22 cellular contexts compared by ENCODE assay signal in the genomic region with DNA sequence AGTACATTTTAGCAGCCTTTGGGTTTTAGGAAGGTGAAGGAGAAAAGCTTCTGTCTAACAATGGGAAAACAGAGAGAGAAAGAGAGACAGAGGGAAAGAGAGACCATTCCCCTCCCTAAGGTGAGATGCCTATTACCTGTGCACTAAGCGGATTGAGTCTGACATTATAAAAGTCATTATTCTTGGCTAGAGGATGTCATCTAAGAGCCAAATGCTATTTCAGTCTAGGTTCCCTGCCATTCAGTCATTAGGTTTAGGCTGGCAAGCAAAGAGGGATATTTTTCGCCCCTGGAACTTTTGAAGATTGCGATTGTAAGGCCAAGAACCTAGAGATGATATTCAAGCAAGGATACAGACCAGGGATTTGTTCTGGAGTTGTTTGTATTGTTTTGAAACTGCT. TPM values are rescaled to one million over a fixed set of nuclear protein-coding genes. Genes with fewer than 3 reads are reported as not detected.
A peak's percentile ranks its signal among the peaks of the same experiment; 100 is the strongest.
DNase-seq lines count a peak whose midpoint lies in the region; ATAC-seq and TF ChIP-seq lines count a peak whose summit lies in the region.
"Had no signal": no experiment of that assay in that cellular context is flagged by ENCODE, and none has a peak within 500 bp of the region (broad histone marks: within the 10 kb centered on the region; RNA-seq: fewer than 3 reads in every experiment).

No MANE protein-coding gene starts in this region.

- H3K9me3 ChIP-seq in heart left ventricle (no peaks in the 10 kb centered on the region), osteoblast (ENCODE audit: low read depth, low read length) (no peaks in the 10 kb centered on the region), aorta (ENCODE audit: control insufficient read depth, low read length) (no peaks in the 10 kb centered on the region), sigmoid colon (no peaks in the 10 kb centered on the region)
- H3K9me3 ChIP-seq: BLaER1 treated with 17β-estradiol and CSF1 and Interleukin-3, amounts not matched to agents 10 nM and 100 nM; HAP-1; SK-N-SH had no signal

- peaks cover 77% of the 10 kb centered on the region for H4K20me1 ChIP-seq in osteoblast (ENCODE audit: insufficient read depth, low read length)
- H4K20me1 ChIP-seq: BLaER1 treated with 17β-estradiol and CSF1 and Interleukin-3, amounts not matched to agents 10 nM and 100 nM had no signal

- H3K4me1 ChIP-seq in heart left ventricle (peaks cover 0 to 29% (median 10%) of the 10 kb centered on the region in 12 donors), osteoblast (ENCODE audit: insufficient read depth, low read length) (peaks cover 94% of the 10 kb centered on the region), aorta (ENCODE audit: control insufficient read depth in 1 of 2, insufficient read depth in 2 of 2, low read length in 2 of 2) (peaks cover 5 to 17% of the 10 kb centered on the region in 2 donors), sigmoid colon (no peaks in the 10 kb centered on the region)
- H3K4me1 ChIP-seq: HAP-1 had no signal

- TF ChIP-seq EP300 in sigmoid colon (IDR thresholded peaks at IDR 0.05): no peak

- no peak overlapping the region for H3K4me2 ChIP-seq in osteoblast (ENCODE audit: insufficient read depth, low read length)
- H3K4me2 ChIP-seq: BLaER1 treated with 17β-estradiol and CSF1 and Interleukin-3, amounts not matched to agents 10 nM and 100 nM; SK-N-SH had no signal

- ATAC-seq in Right ventricle myocardium superior (ENCODE audit: poor library complexity) (peak; percentile 70), left cardiac atrium (no peak), heart left ventricle (peak; percentile 48 to 64 (median 60)), aorta (ENCODE audit: low FRiP score) (no peak), HG02840 (IDR thresholded peaks at IDR 0.05; ENCODE audit: low FRiP score, unreplicated experiment) (no peak)
- ATAC-seq: Panc1 had no signal

- peaks cover 96% of the 10 kb centered on the region for H3K79me2 ChIP-seq in osteoblast (ENCODE audit: insufficient read depth, low read length)

- no peaks in the 10 kb centered on the region for H3K36me3 ChIP-seq in heart left ventricle
- peaks cover 90% of the 10 kb centered on the region for H3K36me3 ChIP-seq in osteoblast (ENCODE audit: insufficient read depth, low read length)
- no peaks in the 10 kb centered on the region for H3K36me3 ChIP-seq in aorta (ENCODE audit: control insufficient read depth in 1 of 2, insufficient read depth in 2 of 2, low read length in 1 of 2)
- H3K36me3 ChIP-seq in sigmoid colon: no peaks in the 10 kb centered on the region
- H3K36me3 ChIP-seq: BLaER1 treated with 17β-estradiol and CSF1 and Interleukin-3, amounts not matched to agents 10 nM and 100 nM; HAP-1 had no signal

- intact Hi-C loops in Right ventricle myocardium superior (cut with DNase I) (loop anchor here (10.0 kb wide), 1 partner anchor 396 kb away; no protein-coding TSS in a partner anchor), left cardiac atrium (cut with DNase I) (loop anchor here (5.0 to 10.0 kb wide), 3 partner anchors 93 to 396 kb away; no protein-coding TSS in a partner anchor), heart left ventricle (cut with DNase I) (loop anchor here in 9 of 10 donors (5.0 to 10.0 kb wide), 7 partner anchors 84 to 396 kb away; no protein-coding TSS in a partner anchor), aorta (cut with DNase I) (loop anchor here (5.0 to 10.0 kb wide), 4 partner anchors 246 to 398 kb away; no protein-coding TSS in a partner anchor), sigmoid colon (cut with DNase I) (loop anchor here (5.0 to 10.0 kb wide), 3 partner anchors 398 to 814 kb away; a partner anchor contains a TSS)

- TF ChIP-seq POLR2A in heart left ventricle (IDR thresholded peaks at IDR 0.05): no peak
- no peak for TF ChIP-seq POLR2A in sigmoid colon (IDR thresholded peaks at IDR 0.05)

- H2AFZ ChIP-seq in osteoblast (ENCODE audit: low read length): no peak overlapping the region

- H3K27me3 ChIP-seq in heart left ventricle: no peaks in the 10 kb centered on the region
- H3K27me3 ChIP-seq in osteoblast (ENCODE audit: insufficient read depth, low read length): no peaks in the 10 kb centered on the region
- H3K27me3 ChIP-seq in aorta (ENCODE audit: control insufficient read depth in 1 of 2, insufficient read depth in 2 of 2, low read length in 1 of 2): no peaks in the 10 kb centered on the region
- no peaks in the 10 kb centered on the region for H3K27me3 ChIP-seq in sigmoid colon
- H3K27me3 ChIP-seq: BLaER1 treated with 17β-estradiol and CSF1 and Interleukin-3, amounts not matched to agents 10 nM and 100 nM had no signal

- no peak for DNase-seq in Right ventricle myocardium superior
- DNase-seq in left cardiac atrium: no peak
- DNase-seq in heart left ventricle: no peak
- no peak for DNase-seq in osteoblast (ENCODE audit: insufficient read length, low spot score, missing footprints)
- DNase-seq in aorta: no peak
- no peak for DNase-seq in sigmoid colon
- DNase-seq in T1000 (lab: John Stamatoyannopoulos, UW): no peak
- DNase-seq: CD4-positive, alpha-beta T cell; GOT3; NCI-H1436; NCI-H2081 treated with DMSO at 0.1 percent for 48 hours; NCI-H2171; NCI-H226; NCI-H510A; SK-N-SH had no signal

- H3K27ac ChIP-seq in heart left ventricle: peak overlapping the region in 10 of 12 donors; percentile 2 to 75 (median 50)
- peak overlapping the region; percentile 29 for H3K27ac ChIP-seq in osteoblast (ENCODE audit: low read depth, low read length)
- peak overlapping the region; percentile 6 to 43 for H3K27ac ChIP-seq in aorta (ENCODE audit: low read depth in 1 of 2, low read length in 2 of 2)
- no peak overlapping the region for H3K27ac ChIP-seq in sigmoid colon
- H3K27ac ChIP-seq: BLaER1 treated with 17β-estradiol and CSF1 and Interleukin-3, amounts not matched to agents 10 nM and 100 nM had no signal

- WGBS in heart left ventricle, 4 donors: 44 to 69% (median 64%) methylated on average over 3 of the region's 3 CpGs
- 8 to 9% methylated on average over 3 of the region's 3 CpGs for WGBS in aorta, 2 donors
- 91 to 94% methylated on average over 3 of the region's 3 CpGs for whole genome bisulfite sequencing in sigmoid colon, 2 donors

- H3K4me3 ChIP-seq in heart left ventricle (no peak overlapping the region), osteoblast (ENCODE audit: insufficient read depth, low read length) (no peak overlapping the region), aorta (ENCODE audit: low read length in 2 of 2) (no peak overlapping the region), sigmoid colon (no peak overlapping the region)
- H3K4me3 ChIP-seq: BLaER1 treated with 17β-estradiol and CSF1 and Interleukin-3, amounts not matched to agents 10 nM and 100 nM; HAP-1 had no signal

- TF ChIP-seq CTCF in heart left ventricle (IDR thresholded peaks at IDR 0.05) (no peak), osteoblast (IDR thresholded peaks at IDR 0.05; ENCODE audit: extremely low read depth, low read depth, low read length) (no peak), sigmoid colon (IDR thresholded peaks at IDR 0.05) (no peak)

RNA-seq across cellular contexts. Expression of a gene that starts 7.2 kb away (rescaled TPM):
- total RNA-seq in Right ventricle myocardium superior: 0.35 TPM
- total RNA-seq in left cardiac atrium: under 1 TPM; 0.35 to 0.68 TPM
- not detected for total RNA-seq in heart left ventricle
- not detected for polyA plus RNA-seq in heart left ventricle
- total RNA-seq in osteoblast: 18.1 and 20.0 TPM in 2 replicates
- total RNA-seq in aorta: 10 to 100 TPM in 1 of 2 donors, 1 to 10 TPM in 1; 9.7 to 19.0 TPM
- polyA plus RNA-seq in aorta: under 1 TPM in 1 of 2 donors, not detected in 1; 0.43 TPM
- 1 to 10 TPM; 1.6 to 2.2 (median 2.0) TPM for total RNA-seq in sigmoid colon
- polyA plus RNA-seq in sigmoid colon: under 1 TPM in 1 of 3 donors, not detected in 2; 0.09 TPM
- total RNA-seq: CD4-positive, alpha-beta T cell; G401; HT-29; OCI-LY7 had no signal
- polyA plus RNA-seq: SK-N-SH had no signal

Comparison
In these comparisons a context has a peak if more than half of its experiments do, and no peak if none do; other contexts are left out.
1. ATAC-seq: peak in Right ventricle myocardium superior (single experiment) and heart left ventricle (4 of 4); none in left cardiac atrium (0 of 2), aorta (single experiment) and HG02840 (single experiment).
2. H3K27ac ChIP-seq: peak in heart left ventricle (10 of 12), osteoblast (single experiment) and aorta (2 of 2); none in sigmoid colon (0 of 4).